Comparison of ENCODE assay signal across 32 cellular contexts in the genomic region with DNA sequence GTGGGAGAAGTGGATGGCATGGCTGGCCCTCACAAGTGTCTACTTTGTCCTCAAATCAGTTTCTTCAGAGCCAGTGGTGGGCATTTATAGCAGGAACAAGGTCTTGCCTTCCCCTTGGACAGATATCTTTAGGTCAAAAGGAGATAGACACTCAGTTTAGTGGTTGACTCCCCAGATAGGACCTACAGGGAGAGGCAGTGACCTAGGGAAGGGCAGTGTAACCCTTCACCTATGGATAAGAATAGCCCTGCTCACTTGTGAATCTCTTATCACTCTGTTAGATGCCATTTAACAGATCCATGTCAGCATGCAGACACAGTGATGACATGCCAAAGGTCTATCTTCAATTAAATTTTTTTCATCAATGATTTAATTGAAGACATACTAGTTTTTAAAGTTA. TPM values are rescaled to one million over a fixed set of nuclear protein-coding genes. Genes with fewer than 3 reads are reported as not detected.
"Had no signal": no experiment of that assay in that cellular context is flagged by ENCODE, and none has a peak within 500 bp of the region (broad histone marks: within the 10 kb centered on the region; RNA-seq: fewer than 3 reads in every experiment).

No MANE protein-coding gene starts in this region.

- H3K27ac ChIP-seq: brain microvascular endothelial cell, WERI-Rb-1 had no signal

- H3K36me3 ChIP-seq: brain microvascular endothelial cell, WERI-Rb-1 had no signal

- DNase-seq: activated CD4-positive, alpha-beta T cell treated with anti-CD3 and anti-CD28 coated beads for 1 hour; activated CD4-positive, alpha-beta T cell treated with anti-CD3 and anti-CD28 coated beads for 48 hours; activated CD4-positive, alpha-beta T cell treated with anti-CD3 and anti-CD28 coated beads, Interleukin-2, amount 50 U/mL, for 4 hours; activated CD4-positive, CD25-positive, alpha-beta regulatory T cell; activated CD8-positive, alpha-beta T cell treated with anti-CD3 and anti-CD28 coated beads for 36 hours; activated effector memory CD4-positive, alpha-beta T cell treated with anti-CD3 and anti-CD28 coated beads, Interleukin-2, amount 50 U/mL, for 16 hours; activated naive CD4-positive, alpha-beta T cell; activated naive CD4-positive, alpha-beta T cell treated with anti-CD3 and anti-CD28 coated beads, Interleukin-2, amount 50 U/mL, for 16 hours; activated naive CD8-positive, alpha-beta T cell treated with anti-CD3 and anti-CD28 coated beads for 36 hours; activated T-cell treated with anti-CD3 and anti-CD28 coated beads, Interleukin-2, amount 50 U/mL, for 1 hour; activated T-cell treated with anti-CD3 and anti-CD28 coated beads, Interleukin-2, amount 50 U/mL, for 72 hours; amniotic stem cell; aorta; brain microvascular endothelial cell; Karpas-422; KBM-7; NCI-H1105; NCI-H1417 treated with DMSO at 0.1 percent for 48 hours; NCI-H1694; NCI-H1930; NCI-H345; NCI-H524 treated with DMSO at 0.1 percent for 48 hours; SW 1271; T-helper 1 cell; T-helper 2 cell; T-helper 9 cell; WERI-Rb-1 had no signal

- ATAC-seq: activated CD8-positive, alpha-beta T cell treated with anti-CD3 and anti-CD28 coated beads for 36 hours; activated T-cell treated with anti-CD3 and anti-CD28 coated beads, Interleukin-2, amount 50 U/mL, for 72 hours; activated T-helper 17 cell treated with anti-CD3 and anti-CD28 coated beads, Interleukin-2, amount 50 U/mL, for 72 hours; Panc1 had no signal

- H3K27me3 ChIP-seq: brain microvascular endothelial cell had no signal

RNA-seq across cellular contexts. Expression of a gene that starts 11.0 kb away (rescaled TPM):
- total RNA-seq: MCF 10A had no signal

RNA-seq across cellular contexts. Expression of a gene that starts 19.1 kb away (rescaled TPM):
- total RNA-seq: activated CD8-positive, alpha-beta memory T cell treated with anti-CD3 and anti-CD28 coated beads for 36 hours; activated CD8-positive, alpha-beta T cell treated with anti-CD3 and anti-CD28 coated beads for 36 hours; MCF 10A had no signal
- polyA plus RNA-seq: aorta had no signal

RNA-seq across cellular contexts. Expression of a gene that starts 22.4 kb away (rescaled TPM):
- total RNA-seq: activated CD8-positive, alpha-beta memory T cell treated with anti-CD3 and anti-CD28 coated beads for 36 hours; activated CD8-positive, alpha-beta T cell treated with anti-CD3 and anti-CD28 coated beads for 36 hours; activated T-helper 17 cell treated with anti-CD3 and anti-CD28 coated beads, Interleukin-2, amount 50 U/mL, for 72 hours; RPMI7951 had no signal
